ENCODE assay signal across 6 cellular contexts in the genomic region with DNA sequence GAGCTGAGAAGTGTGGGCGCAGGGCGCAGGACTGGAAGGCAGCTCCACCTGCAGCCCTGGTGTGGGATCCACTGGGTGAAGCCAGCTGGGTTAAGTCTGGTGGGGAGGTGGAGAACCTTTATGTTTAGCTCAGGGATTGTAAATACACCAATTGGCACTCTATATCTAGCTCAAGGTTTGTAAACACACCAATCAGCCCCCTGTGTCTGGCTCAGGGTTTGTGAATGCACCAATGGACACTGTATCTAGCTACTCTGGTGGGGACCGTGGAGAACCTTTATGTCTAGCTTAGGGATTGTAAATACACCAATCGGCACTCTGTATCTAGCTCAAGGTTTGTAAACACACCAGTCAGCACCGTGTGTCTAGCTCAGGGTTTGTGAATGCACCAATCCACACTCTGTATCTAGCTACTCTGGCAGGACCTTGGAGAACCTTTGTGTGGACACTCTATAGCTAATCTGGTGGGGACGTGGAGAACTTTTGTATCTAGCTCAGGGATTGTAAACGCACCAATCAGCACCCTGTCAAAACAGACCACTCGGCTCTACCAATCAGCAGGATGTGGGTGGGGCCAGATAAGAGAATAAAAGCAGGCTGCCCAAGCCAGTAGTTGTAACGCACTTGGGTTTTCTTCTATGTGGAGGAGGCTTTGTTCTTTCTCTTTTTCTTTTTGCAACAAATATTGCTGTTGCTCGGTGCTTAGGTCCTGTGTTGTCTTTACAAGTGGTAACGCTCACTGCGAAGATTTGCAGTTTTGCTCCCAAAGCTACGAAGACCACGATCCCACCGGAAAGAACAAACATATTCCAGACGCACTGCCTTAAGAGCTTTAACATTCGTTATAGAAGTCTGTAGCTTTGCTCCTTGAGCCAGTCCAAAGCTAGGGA. TPM values are rescaled to one million over a fixed set of nuclear protein-coding genes. Genes with fewer than 3 reads are reported as not detected.
DNase-seq lines count a peak whose midpoint lies in the region; ATAC-seq and TF ChIP-seq lines count a peak whose summit lies in the region.
"Not testable (repeated sequence)": the region's sequence is repeated elsewhere in the genome, so short reads cannot be mapped to it uniquely, and the experiment has no call there.

No MANE protein-coding gene starts in this region.

- H4K20me1 ChIP-seq in HCT116 (ENCODE audit: insufficient read depth), result not testable (repeated sequence)

- H3K79me2 ChIP-seq in HCT116 (ENCODE audit: insufficient read depth, low read length), result peaks cover 12% of the 10 kb centered on the region

- peak overlapping the region; percentile 80 for H3K4me2 ChIP-seq in HCT116 (ENCODE audit: low read length)
- not testable (repeated sequence) for H3K4me2 ChIP-seq in neuronal stem cell (ENCODE audit: insufficient read depth, low read length, poor library complexity, severe bottlenecking)

- not testable (repeated sequence) for H2BK5ac ChIP-seq in neuronal stem cell (ENCODE audit: low read length)

- intact Hi-C loops in HCT116 (cut with micrococcal nuclease); uterus (cut with DNase I; ENCODE audit: low total_unique reads): not testable (repeated sequence)

- POLR2A ChIA-PET in HCT116 (lab: Charles Lee), result interaction anchor here (1.6 kb wide), 1 partner anchor 10 kb away, joined by 3 read pairs; no protein-coding TSS in a partner anchor

- H3K4me3 Mint-ChIP-seq in activated naive CD8-positive, alpha-beta T cell treated with anti-CD3 and anti-CD28 coated beads, Interleukin-2, amount 50 U/mL, for 24 hours, result peak overlapping the region; percentile 91

- H3K9me3 Mint-ChIP-seq in activated naive CD8-positive, alpha-beta T cell treated with anti-CD3 and anti-CD28 coated beads, Interleukin-2, amount 50 U/mL, for 24 hours, result not testable (repeated sequence)

- peak overlapping the region; percentile 91 for H3K27ac Mint-ChIP-seq in activated naive CD8-positive, alpha-beta T cell treated with anti-CD3 and anti-CD28 coated beads, Interleukin-2, amount 50 U/mL, for 24 hours

- not testable (repeated sequence) for TF ChIP-seq RAD21 in HCT116 (IDR thresholded peaks at IDR 0.05; ENCODE audit: low read depth)

- not testable (repeated sequence) for H3K36me3 ChIP-seq in HCT116 (ENCODE audit: control insufficient read depth in 1 of 2, insufficient read depth in 2 of 2, low read length in 2 of 2); uterus
- peaks cover 2 to 23% of the 10 kb centered on the region in 2 donors for H3K36me3 ChIP-seq in neuronal stem cell (replicated peaks in 1 of 2; ENCODE audit: control insufficient read depth in 2 of 2, insufficient read depth in 2 of 2, low read length in 2 of 2)

- peaks cover 12 to 21% of the 10 kb centered on the region in 2 experiments; a peak in 3 of 4 replicates for H3K4me1 ChIP-seq in HCT116 (ENCODE audit: control insufficient read depth in 1 of 2, insufficient read depth in 2 of 2, low read length in 2 of 2)
- peaks cover 7 to 15% of the 10 kb centered on the region in 2 donors for H3K4me1 ChIP-seq in neuronal stem cell (ENCODE audit: control insufficient read depth in 2 of 2, insufficient read depth in 1 of 2, low read depth in 1 of 2, low read length in 2 of 2)
- peaks cover 7 to 14% of the 10 kb centered on the region in 2 donors for H3K4me1 ChIP-seq in uterus

- not testable (repeated sequence) for H3K9me3 ChIP-seq in HCT116 (ENCODE audit: control insufficient read depth in 1 of 2, insufficient read depth in 1 of 2, low read depth in 1 of 2, low read length in 2 of 2); uterus
- peaks cover 2 to 15% of the 10 kb centered on the region in 2 donors for H3K9me3 ChIP-seq in neuronal stem cell (replicated peaks in 1 of 2; ENCODE audit: control insufficient read depth in 2 of 2, insufficient read depth in 1 of 2, low read depth in 1 of 2, low read length in 2 of 2)

- not testable (repeated sequence) for H2BK120ac ChIP-seq in neuronal stem cell (ENCODE audit: low read depth, low read length)

- not testable (repeated sequence) for H3K27me3 ChIP-seq in HCT116 (ENCODE audit: insufficient read depth, low read length); neuronal stem cell (ENCODE audit: control insufficient read depth in 3 of 3, insufficient read depth in 3 of 3, low read depth in 1 of 3, low read length in 3 of 3); uterus

- not testable (repeated sequence) for H3K79me1 ChIP-seq in neuronal stem cell (ENCODE audit: low read depth, low read length)

- not testable (repeated sequence) for H3K18ac ChIP-seq in neuronal stem cell (ENCODE audit: low read length)

- not testable (repeated sequence) for BruUV-seq in HCT116 (replicated peaks; lab: Mats Ljungman, UMichigan)

- peaks cover 16% of the 10 kb centered on the region for H3K36me3 Mint-ChIP-seq in activated naive CD8-positive, alpha-beta T cell treated with anti-CD3 and anti-CD28 coated beads, Interleukin-2, amount 50 U/mL, for 24 hours (ENCODE audit: low read depth)

- H3K9me2 ChIP-seq in HCT116 (ENCODE audit: insufficient read depth), result not testable (repeated sequence)

- not testable (repeated sequence) for TF ChIP-seq CTCF in HCT116 (IDR thresholded peaks at IDR 0.05 in 2 of 3, conservative IDR thresholded peaks at IDR 0.05 in 1 of 3; ENCODE audit: borderline replicate concordance in 1 of 3, insufficient read depth in 1 of 3, low read depth in 2 of 3, low read length in 2 of 3); foreskin fibroblast (IDR thresholded peaks at IDR 0.05; ENCODE audit: low read depth, low read length); uterus (IDR thresholded peaks at IDR 0.05)

- RAD21 ChIA-PET in HCT116 (lab: Charles Lee; ENCODE audit: low non-redundant PET in 1 of 2, low total read pairs in 2 of 2, uncharacterized antibody in 2 of 2, unreplicated experiment in 2 of 2), result not testable (repeated sequence)

- whole genome bisulfite sequencing in neuronal stem cell (ENCODE audit: extremely low coverage in 2 of 2, insufficient read length in 2 of 2, insufficient replicate concordance in 1 of 2), 2 donors, result no CpG with 5 or more reads among the region's 17 CpGs

- not testable (repeated sequence) for H3K4ac ChIP-seq in neuronal stem cell (ENCODE audit: low read length)

- TF ChIP-seq POLR2A in HCT116 (IDR thresholded peaks at IDR 0.05; ENCODE audit: borderline replicate concordance, extremely low read depth, insufficient read depth, insufficient read length); uterus (IDR thresholded peaks at IDR 0.05): not testable (repeated sequence)

- not testable (repeated sequence) for ATAC-seq in HCT116; activated naive CD8-positive, alpha-beta T cell treated with anti-CD3 and anti-CD28 coated beads, Interleukin-2, amount 50 U/mL, for 24 hours

- not testable (repeated sequence) for H3K9ac ChIP-seq in HCT116 (ENCODE audit: low read length); neuronal stem cell (ENCODE audit: low read depth, low read length, poor library complexity)

- H3K27me3 Mint-ChIP-seq in activated naive CD8-positive, alpha-beta T cell treated with anti-CD3 and anti-CD28 coated beads, Interleukin-2, amount 50 U/mL, for 24 hours, result not testable (repeated sequence)

- H3K27ac ChIP-seq in HCT116 (ENCODE audit: low read depth, low read length); neuronal stem cell (replicated peaks; ENCODE audit: low read length): not testable (repeated sequence)
- peak overlapping the region; percentile 74 to 88 for H3K27ac ChIP-seq in uterus

- not testable (repeated sequence) for H4K91ac ChIP-seq in neuronal stem cell (ENCODE audit: low read depth, low read length, poor library complexity)

- not testable (repeated sequence) for H3K4me3 ChIP-seq in HCT116 (replicated peaks in 1 of 2; ENCODE audit: low read depth in 1 of 2, low read length in 2 of 2); neuronal stem cell (ENCODE audit: low read length in 2 of 2)
- H3K4me3 ChIP-seq in foreskin fibroblast (ENCODE audit: low read depth in 1 of 2, low read length in 2 of 2) (peak overlapping the region; percentile 59 to 62), uterus (peak overlapping the region; percentile 43 to 66)

- not testable (repeated sequence) for H4K8ac ChIP-seq in neuronal stem cell (ENCODE audit: low read depth, low read length)

- H3K4me1 Mint-ChIP-seq in activated naive CD8-positive, alpha-beta T cell treated with anti-CD3 and anti-CD28 coated beads, Interleukin-2, amount 50 U/mL, for 24 hours, result peaks cover 53% of the 10 kb centered on the region

- CTCF ChIA-PET in HCT116 (lab: Charles Lee), result interaction anchor here (1.1 kb wide), 1 partner anchor 211 kb away, joined by 3 read pairs; no protein-coding TSS in a partner anchor

- not testable (repeated sequence) for H3K14ac ChIP-seq in neuronal stem cell (ENCODE audit: low read length)

- H2AFZ ChIP-seq in HCT116 (ENCODE audit: low read depth, low read length, poor library complexity, severe bottlenecking), result not testable (repeated sequence)
- H2AFZ ChIP-seq in neuronal stem cell (ENCODE audit: low read length), result peak overlapping the region; percentile 82

- H2BK12ac ChIP-seq in neuronal stem cell (ENCODE audit: low read length), result not testable (repeated sequence)

- not testable (repeated sequence) for H2BK15ac ChIP-seq in neuronal stem cell (ENCODE audit: low read length)

- H2AK5ac ChIP-seq in neuronal stem cell (ENCODE audit: low read depth, low read length), result peak overlapping the region; percentile 60

- DNase-seq in HCT116 (ENCODE audit: low read depth, low spot score); neuronal stem cell (ENCODE audit: low spot score); uterus: not testable (repeated sequence)
- peak; percentile 78 for DNase-seq in SHP77 treated with DMSO at 0.1 percent for 48 hours (lab: John Stamatoyannopoulos, UW)
- peak; percentile 9 for DNase-seq in activated naive CD8-positive, alpha-beta T cell treated with anti-CD3 and anti-CD28 coated beads, Interleukin-2, amount 50 U/mL, for 24 hours
- peak in 1 of 2 donors; percentile 14 for DNase-seq in foreskin fibroblast

- not testable (repeated sequence) for H3K23ac ChIP-seq in neuronal stem cell (ENCODE audit: low read depth, low read length, poor library complexity)

RNA-seq across cellular contexts. Expression of a gene that starts 1.7 kb away (rescaled TPM):
- total RNA-seq in HCT116 (2021; ENCODE audit: unreplicated experiment), result 84.7 TPM
- 67.1 and 78.2 TPM in 2 replicates for polyA plus RNA-seq in HCT116 (2012)
- 231 TPM for polyA plus RNA-seq in neuronal stem cell (2013, experiment 1 of 2)
- polyA plus RNA-seq in neuronal stem cell (2013, experiment 2 of 2), result 242 TPM
- 100 to 1,000 TPM in 3 of 4 donors, 10 to 100 TPM in 1; 97.5 to 236 (median 159) TPM for total RNA-seq in uterus

RNA-seq across cellular contexts. Expression of a gene that starts 26.4 kb away (rescaled TPM):
- 83.6 TPM for total RNA-seq in HCT116 (2021; ENCODE audit: unreplicated experiment)
- polyA plus RNA-seq in HCT116 (2012), result 43.5 and 62.6 TPM in 2 replicates
- polyA plus RNA-seq in neuronal stem cell (2013, experiment 1 of 2), result 109 TPM
- 108 TPM for polyA plus RNA-seq in neuronal stem cell (2013, experiment 2 of 2)
- total RNA-seq in uterus, result 10 to 100 TPM; 48.5 to 71.9 (median 54.6) TPM

RNA-seq across cellular contexts. Expression of a gene that starts 26.4 kb away (rescaled TPM):
- total RNA-seq in HCT116 (2021; ENCODE audit: unreplicated experiment) (24.3 TPM), uterus (10 to 100 TPM; 14.2 to 34.1 (median 18.8) TPM)
- polyA plus RNA-seq in HCT116 (2012), result 10.2 and 13.5 TPM in 2 replicates
- 23.7 TPM for polyA plus RNA-seq in neuronal stem cell (2013, experiment 1 of 2)
- 23.5 TPM for polyA plus RNA-seq in neuronal stem cell (2013, experiment 2 of 2)

RNA-seq across cellular contexts. Expression of a gene that starts 26.8 kb away (rescaled TPM):
- 3.9 TPM for total RNA-seq in HCT116 (2021; ENCODE audit: unreplicated experiment)
- 2.7 and 3.1 TPM in 2 replicates for polyA plus RNA-seq in HCT116 (2012)
- polyA plus RNA-seq in neuronal stem cell (2013, experiment 1 of 2), result 6.5 TPM
- 7.3 TPM for polyA plus RNA-seq in neuronal stem cell (2013, experiment 2 of 2)
- total RNA-seq in uterus, result 10 to 100 TPM in 1 of 4 donors, not detected in 3; 79.7 TPM
